Comparison of ENCODE assay signal across 8 cellular contexts in genomic region chr20:31604567-31605030, GRCh38. TPM values are rescaled to one million over a fixed set of nuclear protein-coding genes. Genes with fewer than 3 reads are reported as not detected.
A peak's percentile ranks its signal among the peaks of the same experiment; 100 is the strongest.
DNase-seq lines count a peak whose midpoint lies in the region; ATAC-seq and TF ChIP-seq lines count a peak whose summit lies in the region.

No MANE protein-coding gene starts in this region.

- intact Hi-C loops in stomach (cut with DNase I; ENCODE audit: low total_unique reads): no loop called here

- H3K9me3 Mint-ChIP-seq in activated CD8-positive, alpha-beta T cell treated with anti-CD3 and anti-CD28 coated beads, Interleukin-2, amount 10 ng/mL, durations not matched to agents 7 days and 5 days (ENCODE audit: insufficient read depth): no peaks in the 10 kb centered on the region

- peaks cover 33% of the 10 kb centered on the region for H3K4me1 Mint-ChIP-seq in activated CD8-positive, alpha-beta T cell treated with anti-CD3 and anti-CD28 coated beads, Interleukin-2, amount 10 ng/mL, durations not matched to agents 7 days and 5 days (ENCODE audit: low read depth)

- no peak for TF ChIP-seq CTCF in stomach (IDR thresholded peaks at IDR 0.05)

- CTCF ChIA-PET in activated CD8-positive, alpha-beta T cell treated with anti-CD3 and anti-CD28 coated beads, Interleukin-2, amount 10 ng/mL, durations not matched to agents 7 days and 5 days (lab: Charles Lee): interaction anchor here (0.9 to 19.4 kb wide), 6 partner anchors 8 to 119 kb away, joined by 3 to 901 read pairs (median 7); no protein-coding TSS in a partner anchor

- H3K9me3 ChIP-seq in iPS-18c (ENCODE audit: control insufficient read depth, insufficient read depth, low read length): peaks cover 3% of the 10 kb centered on the region
- H3K9me3 ChIP-seq in stomach: no peaks in the 10 kb centered on the region

- H3K36me3 ChIP-seq in stomach: peaks cover 0 to 3% (median 0%) of the 10 kb centered on the region in 4 donors

- no peak overlapping the region for H3K27ac Mint-ChIP-seq in activated CD8-positive, alpha-beta T cell treated with anti-CD3 and anti-CD28 coated beads, Interleukin-2, amount 10 ng/mL, durations not matched to agents 7 days and 5 days

- H3K27me3 Mint-ChIP-seq in activated CD8-positive, alpha-beta T cell treated with anti-CD3 and anti-CD28 coated beads, Interleukin-2, amount 10 ng/mL, durations not matched to agents 7 days and 5 days (ENCODE audit: low read depth): peaks cover 50% of the 10 kb centered on the region

- H3K4me1 ChIP-seq in stomach: peaks cover 32 to 73% (median 69%) of the 10 kb centered on the region in 4 donors

- peak; percentile 4 for ATAC-seq in activated CD8-positive, alpha-beta T cell treated with anti-CD3 and anti-CD28 coated beads, Interleukin-2, amount 10 ng/mL, durations not matched to agents 7 days and 5 days

- H3K4me3 Mint-ChIP-seq in activated CD8-positive, alpha-beta T cell treated with anti-CD3 and anti-CD28 coated beads, Interleukin-2, amount 10 ng/mL, durations not matched to agents 7 days and 5 days: peak overlapping the region; percentile 81

- H3K27me3 ChIP-seq in stomach: peaks cover 0 to 18% (median 5%) of the 10 kb centered on the region in 3 donors

- H3K4me3 ChIP-seq in iPS-18c (ENCODE audit: insufficient read depth, low read depth, low read length) (peak overlapping the region; percentile 99), stomach (peak overlapping the region; percentile 57 to 85 (median 81))

- POLR2A ChIA-PET in activated CD8-positive, alpha-beta T cell treated with anti-CD3 and anti-CD28 coated beads, Interleukin-2, amount 10 ng/mL, durations not matched to agents 7 days and 5 days (lab: Charles Lee): interaction anchor here (0.7 to 2.6 kb wide), 3 partner anchors 32 to 63 kb away, joined by 3 to 26 read pairs (median 4); no protein-coding TSS in a partner anchor

- H3K36me3 Mint-ChIP-seq in activated CD8-positive, alpha-beta T cell treated with anti-CD3 and anti-CD28 coated beads, Interleukin-2, amount 10 ng/mL, durations not matched to agents 7 days and 5 days (ENCODE audit: low read depth): no peaks in the 10 kb centered on the region

- no peak for TF ChIP-seq EP300 in stomach (IDR thresholded peaks at IDR 0.05)

- WGBS in stomach, 5 donors: 0 to 1% (median 1%) methylated on average over 14 of the region's 14 CpGs

- TF ChIP-seq POLR2A in stomach (IDR thresholded peaks at IDR 0.05): no peak

- H3K27ac ChIP-seq in stomach: peak overlapping the region; percentile 86 to 96 (median 94)

- DNase-seq in NCI-H82 (lab: John Stamatoyannopoulos, UW) (peak; percentile 74), NCI-H82 treated with DMSO at 0.1 percent for 48 hours (lab: John Stamatoyannopoulos, UW; ENCODE audit: unreplicated experiment) (no peak), stomach (no peak), cerebellum (ENCODE audit: low spot score) (no peak), putamen (ENCODE audit: low spot score) (no peak), NCI-H524 (lab: John Stamatoyannopoulos, UW) (no peak)
- no peak for DNase-seq in activated CD8-positive, alpha-beta T cell treated with anti-CD3 and anti-CD28 coated beads, Interleukin-2, amount 10 ng/mL, durations not matched to agents 7 days and 5 days

RNA-seq across cellular contexts. Expression of gene ID1, which starts 0.5 kb away (rescaled TPM):
- total RNA-seq in activated CD8-positive, alpha-beta T cell treated with anti-CD3 and anti-CD28 coated beads, Interleukin-2, amount 10 ng/mL, durations not matched to agents 7 days and 5 days: under 1 TPM; 0.42 to 0.50 TPM
- 100 to 1,000 TPM; 315 to 475 (median 378) TPM for total RNA-seq in stomach
- polyA plus RNA-seq in stomach: 100 to 1,000 TPM; 168 to 585 (median 350) TPM
- total RNA-seq in cerebellum: 73.1 TPM

RNA-seq across cellular contexts. Expression of gene COX4I2, which starts 33.1 kb away (rescaled TPM):
- total RNA-seq in activated CD8-positive, alpha-beta T cell treated with anti-CD3 and anti-CD28 coated beads, Interleukin-2, amount 10 ng/mL, durations not matched to agents 7 days and 5 days: not detected
- total RNA-seq in stomach (1 to 10 TPM in 2 of 5 donors, not detected in 3; 1.8 to 4.2 TPM), cerebellum (not detected)
- polyA plus RNA-seq in stomach: 1 to 10 TPM; 1.8 to 6.7 (median 4.8) TPM

Comparison
In these comparisons a context has a peak if more than half of its experiments do, and no peak if none do; other contexts are left out.
1. RNA of gene ID1, which starts 0.5 kb away (total RNA-seq): 315 to 475 TPM in stomach and 73.1 TPM in cerebellum (single experiment); 0.42 to 0.50 TPM in activated CD8-positive, alpha-beta T cell treated with anti-CD3 and anti-CD28 coated beads, Interleukin-2, amount 10 ng/mL, durations not matched to agents 7 days and 5 days; every median in the first group is over 10 times any median in the second.